Comparison of ENCODE assay signal across 8 cellular contexts in genomic region chr11:14320020-14320419, GRCh38. TPM values are rescaled to one million over a fixed set of nuclear protein-coding genes. Genes with fewer than 3 reads are reported as not detected.
A peak's percentile ranks its signal among the peaks of the same experiment; 100 is the strongest.
DNase-seq lines count a peak whose midpoint lies in the region; ATAC-seq and TF ChIP-seq lines count a peak whose summit lies in the region.

No MANE protein-coding gene starts in this region.

- ATAC-seq in HG03432 (IDR thresholded peaks at IDR 0.05; ENCODE audit: unreplicated experiment): peak; percentile 63

- peak; percentile 11 to 26 for DNase-seq in stimulated activated CD4-positive, alpha-beta T cell treated with anti-CD3 and anti-CD28 coated beads, Interleukin-2, amount 100 ng/mL, for 24 hours
- no peak for DNase-seq in stimulated activated CD4-positive, alpha-beta T cell treated with anti-CD3 and anti-CD28 coated beads, Interleukin-4, amount 100 ng/mL, for 4 hours
- peak; percentile 74 for DNase-seq in astrocyte of the hippocampus (ENCODE audit: low read depth, low spot score)
- DNase-seq in NCI-H82 (lab: John Stamatoyannopoulos, UW): no peak
- no peak for DNase-seq in erythroblast (lab: John Stamatoyannopoulos, UW)
- DNase-seq in HT-29 (ENCODE audit: low spot score): no peak
- no peak for DNase-seq in stimulated activated CD4-positive, alpha-beta T cell treated with anti-CD3 and anti-CD28 coated beads, Interleukin-12 subunit alpha, Interleukin-12 subunit beta, amount 100 ng/mL, for 4 hours

- TF ChIP-seq POLR2A in erythroblast (IDR thresholded peaks at IDR 0.05; ENCODE audit: low read length): no peak

RNA-seq across cellular contexts. Expression of gene RRAS2, which starts 39.0 kb away (rescaled TPM):
- 74.8 and 78.3 TPM in 2 replicates for total RNA-seq in HT-29 (2014; rRNA removed; shearing (Covaris generic))

Comparison
In these comparisons a context has a peak if more than half of its experiments do, and no peak if none do; other contexts are left out.
1. DNase-seq: peak in stimulated activated CD4-positive, alpha-beta T cell treated with anti-CD3 and anti-CD28 coated beads, Interleukin-2, amount 100 ng/mL, for 24 hours (2 of 2) and astrocyte of the hippocampus (single experiment); none in stimulated activated CD4-positive, alpha-beta T cell treated with anti-CD3 and anti-CD28 coated beads, Interleukin-4, amount 100 ng/mL, for 4 hours (0 of 2), NCI-H82 (single experiment), erythroblast (0 of 2), HT-29 (single experiment) and stimulated activated CD4-positive, alpha-beta T cell treated with anti-CD3 and anti-CD28 coated beads, Interleukin-12 subunit alpha, Interleukin-12 subunit beta, amount 100 ng/mL, for 4 hours (single experiment).